In the genomic region with DNA sequence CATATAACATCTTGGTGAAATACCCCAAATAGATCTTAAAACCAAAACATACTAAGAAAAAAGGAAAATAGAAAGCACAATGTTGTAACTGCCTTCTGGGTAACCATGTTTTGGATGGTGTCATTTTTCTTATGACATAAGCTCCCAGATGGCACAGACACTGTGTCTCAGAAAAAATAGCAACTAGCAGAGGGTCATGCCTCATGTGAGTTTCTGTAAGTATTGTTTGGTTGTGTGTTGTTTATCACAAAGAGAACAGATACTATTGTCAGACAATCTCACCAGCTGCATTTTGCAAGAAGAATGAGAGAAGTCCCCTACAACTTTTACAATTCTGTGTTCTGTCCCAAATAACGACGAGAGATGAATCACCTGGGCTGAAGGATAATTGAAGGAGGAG, we compare ENCODE assay signal across 17 cellular contexts.
DNase-seq lines count a peak whose midpoint lies in the region; ATAC-seq, FAIRE-seq and TF ChIP-seq lines count a peak whose summit lies in the region.
"Had no signal": no experiment of that assay in that cellular context is flagged by ENCODE, and none has a peak within 500 bp of the region (broad histone marks: within the 10 kb centered on the region; RNA-seq: fewer than 3 reads in every experiment).

No MANE protein-coding gene starts in this region.

- H3K9me3 ChIP-seq in astrocyte (ENCODE audit: insufficient read depth, low read depth, low read length) (no peaks in the 10 kb centered on the region), neural progenitor cell (ENCODE audit: low read depth) (no peaks in the 10 kb centered on the region)
- H3K9me3 ChIP-seq: BE2C had no signal

- no peaks in the 10 kb centered on the region for H3F3A ChIP-seq in neural progenitor cell (ENCODE audit: low read depth)

- TF ChIP-seq CTCF in astrocyte (IDR thresholded peaks at IDR 0.05; ENCODE audit: insufficient read depth, low read depth, low read length): no peak
- no peak for TF ChIP-seq CTCF in neural progenitor cell (IDR thresholded peaks at IDR 0.05)

- H3K27me3 ChIP-seq in astrocyte (ENCODE audit: insufficient read depth, low read length) (no peaks in the 10 kb centered on the region), neural progenitor cell (no peaks in the 10 kb centered on the region)

- no peak overlapping the region for H3K27ac ChIP-seq in astrocyte (ENCODE audit: low read depth, low read length)
- H3K27ac ChIP-seq in neural progenitor cell: no peak overlapping the region

- H3K9me3 Mint-ChIP-seq in astrocyte (ENCODE audit: unreplicated experiment) (peaks cover 6% of the 10 kb centered on the region), neural progenitor cell (peaks cover 4% of the 10 kb centered on the region)
- H3K9me3 Mint-ChIP-seq: CD4-positive, alpha-beta T cell had no signal

- H3K27me3 Mint-ChIP-seq in astrocyte (ENCODE audit: low read depth, unreplicated experiment) (peaks cover 27% of the 10 kb centered on the region), neural progenitor cell (ENCODE audit: insufficient read depth, low read depth) (peaks cover 12% of the 10 kb centered on the region)

- FAIRE-seq in astrocyte (lab: Jason Lieb, UNC): peak; percentile 58
- FAIRE-seq: GM19239, H54 had no signal

- no peaks in the 10 kb centered on the region for H3K79me2 ChIP-seq in astrocyte (ENCODE audit: insufficient read depth, low read length)
- no peaks in the 10 kb centered on the region for H3K79me2 ChIP-seq in neural progenitor cell (ENCODE audit: low read depth)

- H3K36me3 ChIP-seq in astrocyte (ENCODE audit: insufficient read depth, low read length): no peaks in the 10 kb centered on the region
- H3K36me3 ChIP-seq in neural progenitor cell: no peaks in the 10 kb centered on the region
- H3K36me3 ChIP-seq: BE2C had no signal

- ATAC-seq in HG03378 (IDR thresholded peaks at IDR 0.05; ENCODE audit: unreplicated experiment) (no peak), GM21447 (IDR thresholded peaks at IDR 0.05; ENCODE audit: unreplicated experiment) (no peak)

- H3K4me1 ChIP-seq in astrocyte (ENCODE audit: insufficient read depth, low read length) (no peaks in the 10 kb centered on the region), neural progenitor cell (peaks cover under 1% of the 10 kb centered on the region)

- H3K4me1 Mint-ChIP-seq in astrocyte (ENCODE audit: low read depth, unreplicated experiment): no peaks in the 10 kb centered on the region
- H3K4me1 Mint-ChIP-seq in neural progenitor cell: peaks cover 12% of the 10 kb centered on the region

- H3K36me3 Mint-ChIP-seq in astrocyte (ENCODE audit: low read depth, unreplicated experiment): no peaks in the 10 kb centered on the region
- no peaks in the 10 kb centered on the region for H3K36me3 Mint-ChIP-seq in neural progenitor cell

- H3K4me3 Mint-ChIP-seq in astrocyte (ENCODE audit: unreplicated experiment): no peak overlapping the region
- H3K4me3 Mint-ChIP-seq in neural progenitor cell: no peak overlapping the region
- H3K4me3 Mint-ChIP-seq: CD4-positive, alpha-beta T cell had no signal

- H3K9ac ChIP-seq in astrocyte (ENCODE audit: low read length) (no peak overlapping the region), neural progenitor cell (no peak overlapping the region)

- H3K4me2 ChIP-seq in astrocyte (ENCODE audit: low read length): no peak overlapping the region
- H3K4me2 ChIP-seq in neural progenitor cell: no peak overlapping the region

- H2AFZ ChIP-seq in astrocyte (ENCODE audit: low read depth, low read length) (no peak overlapping the region), neural progenitor cell (replicated peaks) (no peak overlapping the region)

- DNase-seq in NCI-H2171 (lab: John Stamatoyannopoulos, UW) (peak; percentile 23), astrocyte (ENCODE audit: low read depth) (no peak), medulla oblongata (ENCODE audit: extremely low spot score) (peak; percentile 53), T-helper 9 cell (no peak), neural progenitor cell (ENCODE audit: low spot score) (no peak)
- DNase-seq: Calu3; CD4-positive, alpha-beta T cell; KBM-7; NCI-H1417 treated with DMSO at 0.1 percent for 48 hours; NCI-H2029 treated with DMSO at 0.1 percent for 48 hours; NCI-H748 treated with DMSO at 0.1 percent for 48 hours; RPMI8226 had no signal

- H4K20me1 ChIP-seq in astrocyte (ENCODE audit: insufficient read depth, low read length) (no peaks in the 10 kb centered on the region), neural progenitor cell (ENCODE audit: low read depth) (no peaks in the 10 kb centered on the region)

- H3K27ac Mint-ChIP-seq in astrocyte (ENCODE audit: unreplicated experiment) (no peak overlapping the region), neural progenitor cell (no peak overlapping the region)
- H3K27ac Mint-ChIP-seq: CD4-positive, alpha-beta T cell had no signal

- no peak overlapping the region for H3K4me3 ChIP-seq in astrocyte (ENCODE audit: insufficient read depth, low read depth, low read length)
- no peak overlapping the region for H3K4me3 ChIP-seq in neural progenitor cell

Comparison
In these comparisons a context has a peak if more than half of its experiments do, and no peak if none do; other contexts are left out.
1. DNase-seq: peak in NCI-H2171 (single experiment) and medulla oblongata (single experiment); none in astrocyte (single experiment), T-helper 9 cell (single experiment) and neural progenitor cell (single experiment).